Comparison of ENCODE assay signal across 1 cellular context in the genomic region with DNA sequence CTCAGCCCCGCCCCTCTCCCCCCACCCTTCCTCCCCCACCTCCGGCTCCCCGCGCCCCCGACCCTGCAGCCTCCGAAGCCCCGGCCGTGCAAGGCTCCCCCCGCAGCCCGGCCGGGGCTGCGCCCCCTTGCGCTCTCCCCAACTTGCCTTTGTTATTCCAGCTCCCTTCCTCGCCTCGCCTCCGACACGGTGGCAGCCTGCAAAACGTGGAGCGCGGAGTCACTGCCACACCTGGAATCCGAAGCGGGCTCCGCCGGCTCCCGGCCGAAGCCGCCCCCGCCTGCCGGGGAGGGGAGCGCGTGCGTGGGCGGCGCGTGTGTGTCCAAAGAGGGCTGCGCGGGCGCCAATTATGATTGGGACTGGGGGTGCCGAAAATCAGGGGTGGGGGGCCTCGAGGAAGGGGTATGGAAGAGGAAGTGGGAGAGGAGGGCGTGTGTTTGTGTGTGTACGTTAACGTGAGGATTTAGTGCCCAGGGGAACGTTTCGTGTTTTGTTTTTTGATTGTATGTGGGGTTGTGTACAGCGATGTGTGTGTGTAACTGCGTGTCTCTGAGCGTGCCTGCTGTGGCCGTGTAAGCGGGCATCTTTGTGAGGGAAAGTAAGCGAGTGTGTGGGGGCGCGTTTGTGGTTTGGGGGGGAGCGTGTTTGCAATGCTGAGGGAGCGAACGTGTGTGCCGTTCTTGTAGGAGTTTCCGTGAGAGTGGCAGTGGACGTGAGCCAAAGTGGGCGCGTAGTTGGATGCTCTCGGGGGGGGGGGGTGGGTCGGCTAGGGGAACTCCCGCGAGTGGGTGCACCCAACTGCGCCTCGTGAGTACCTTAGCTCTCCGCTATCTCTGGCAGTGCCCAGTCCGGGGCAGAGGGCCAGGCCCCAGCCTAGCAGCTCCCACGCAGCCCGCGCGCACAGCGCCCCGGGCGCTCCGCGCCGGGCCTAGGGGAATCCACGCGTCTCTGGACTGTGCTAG.
TF ChIP-seq lines count a peak whose summit lies in the region.

No MANE protein-coding gene starts in this region.

TF ChIP-seq in WTC11, 78 proteins besides CTCF, POLR2A, EP300 and RAD21 (continued from another document and continues in another):
- TF ChIP-seq, protein P1, sequence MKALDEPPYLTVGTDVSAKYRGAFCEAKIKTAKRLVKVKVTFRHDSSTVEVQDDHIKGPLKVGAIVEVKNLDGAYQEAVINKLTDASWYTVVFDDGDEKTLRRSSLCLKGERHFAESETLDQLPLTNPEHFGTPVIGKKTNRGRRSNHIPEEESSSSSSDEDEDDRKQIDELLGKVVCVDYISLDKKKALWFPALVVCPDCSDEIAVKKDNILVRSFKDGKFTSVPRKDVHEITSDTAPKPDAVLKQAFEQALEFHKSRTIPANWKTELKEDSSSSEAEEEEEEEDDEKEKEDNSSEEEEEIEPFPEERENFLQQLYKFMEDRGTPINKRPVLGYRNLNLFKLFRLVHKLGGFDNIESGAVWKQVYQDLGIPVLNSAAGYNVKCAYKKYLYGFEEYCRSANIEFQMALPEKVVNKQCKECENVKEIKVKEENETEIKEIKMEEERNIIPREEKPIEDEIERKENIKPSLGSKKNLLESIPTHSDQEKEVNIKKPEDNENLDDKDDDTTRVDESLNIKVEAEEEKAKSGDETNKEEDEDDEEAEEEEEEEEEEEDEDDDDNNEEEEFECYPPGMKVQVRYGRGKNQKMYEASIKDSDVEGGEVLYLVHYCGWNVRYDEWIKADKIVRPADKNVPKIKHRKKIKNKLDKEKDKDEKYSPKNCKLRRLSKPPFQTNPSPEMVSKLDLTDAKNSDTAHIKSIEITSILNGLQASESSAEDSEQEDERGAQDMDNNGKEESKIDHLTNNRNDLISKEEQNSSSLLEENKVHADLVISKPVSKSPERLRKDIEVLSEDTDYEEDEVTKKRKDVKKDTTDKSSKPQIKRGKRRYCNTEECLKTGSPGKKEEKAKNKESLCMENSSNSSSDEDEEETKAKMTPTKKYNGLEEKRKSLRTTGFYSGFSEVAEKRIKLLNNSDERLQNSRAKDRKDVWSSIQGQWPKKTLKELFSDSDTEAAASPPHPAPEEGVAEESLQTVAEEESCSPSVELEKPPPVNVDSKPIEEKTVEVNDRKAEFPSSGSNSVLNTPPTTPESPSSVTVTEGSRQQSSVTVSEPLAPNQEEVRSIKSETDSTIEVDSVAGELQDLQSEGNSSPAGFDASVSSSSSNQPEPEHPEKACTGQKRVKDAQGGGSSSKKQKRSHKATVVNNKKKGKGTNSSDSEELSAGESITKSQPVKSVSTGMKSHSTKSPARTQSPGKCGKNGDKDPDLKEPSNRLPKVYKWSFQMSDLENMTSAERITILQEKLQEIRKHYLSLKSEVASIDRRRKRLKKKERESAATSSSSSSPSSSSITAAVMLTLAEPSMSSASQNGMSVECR (CRISPR knock-in tag; IDR thresholded peaks at IDR 0.05; ENCODE audit: borderline replicate concordance): peak; percentile 43; the same call in 1 of the 2 replicates
- peak; percentile 56; the same call in 1 of the 2 replicates for TF ChIP-seq ETV6 (CRISPR knock-in tag; IDR thresholded peaks at IDR 0.05)
- TF ChIP-seq MXD4 (CRISPR knock-in tag; IDR thresholded peaks at IDR 0.05; ENCODE audit: borderline replicate concordance): no peak
- no peak for TF ChIP-seq NR2C2 (CRISPR knock-in tag; IDR thresholded peaks at IDR 0.05)
- peak; percentile 48; the same call in 1 of the 2 replicates for TF ChIP-seq FOXP1 (CRISPR knock-in tag; IDR thresholded peaks at IDR 0.05; ENCODE audit: borderline replicate concordance)
- TF ChIP-seq, protein P2, sequence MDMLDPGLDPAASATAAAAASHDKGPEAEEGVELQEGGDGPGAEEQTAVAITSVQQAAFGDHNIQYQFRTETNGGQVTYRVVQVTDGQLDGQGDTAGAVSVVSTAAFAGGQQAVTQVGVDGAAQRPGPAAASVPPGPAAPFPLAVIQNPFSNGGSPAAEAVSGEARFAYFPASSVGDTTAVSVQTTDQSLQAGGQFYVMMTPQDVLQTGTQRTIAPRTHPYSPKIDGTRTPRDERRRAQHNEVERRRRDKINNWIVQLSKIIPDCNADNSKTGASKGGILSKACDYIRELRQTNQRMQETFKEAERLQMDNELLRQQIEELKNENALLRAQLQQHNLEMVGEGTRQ (CRISPR knock-in tag; IDR thresholded peaks at IDR 0.05): no peak
- TF ChIP-seq TEAD4 (CRISPR knock-in tag; IDR thresholded peaks at IDR 0.05): no peak; the same call in 1 of the 2 replicates
- TF ChIP-seq HMGA2 (CRISPR knock-in tag; IDR thresholded peaks at IDR 0.05): no peak
- TF ChIP-seq, protein P3, sequence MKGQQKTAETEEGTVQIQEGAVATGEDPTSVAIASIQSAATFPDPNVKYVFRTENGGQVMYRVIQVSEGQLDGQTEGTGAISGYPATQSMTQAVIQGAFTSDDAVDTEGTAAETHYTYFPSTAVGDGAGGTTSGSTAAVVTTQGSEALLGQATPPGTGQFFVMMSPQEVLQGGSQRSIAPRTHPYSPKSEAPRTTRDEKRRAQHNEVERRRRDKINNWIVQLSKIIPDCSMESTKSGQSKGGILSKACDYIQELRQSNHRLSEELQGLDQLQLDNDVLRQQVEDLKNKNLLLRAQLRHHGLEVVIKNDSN (CRISPR knock-in tag; IDR thresholded peaks at IDR 0.05): no peak
- TF ChIP-seq, protein P4, sequence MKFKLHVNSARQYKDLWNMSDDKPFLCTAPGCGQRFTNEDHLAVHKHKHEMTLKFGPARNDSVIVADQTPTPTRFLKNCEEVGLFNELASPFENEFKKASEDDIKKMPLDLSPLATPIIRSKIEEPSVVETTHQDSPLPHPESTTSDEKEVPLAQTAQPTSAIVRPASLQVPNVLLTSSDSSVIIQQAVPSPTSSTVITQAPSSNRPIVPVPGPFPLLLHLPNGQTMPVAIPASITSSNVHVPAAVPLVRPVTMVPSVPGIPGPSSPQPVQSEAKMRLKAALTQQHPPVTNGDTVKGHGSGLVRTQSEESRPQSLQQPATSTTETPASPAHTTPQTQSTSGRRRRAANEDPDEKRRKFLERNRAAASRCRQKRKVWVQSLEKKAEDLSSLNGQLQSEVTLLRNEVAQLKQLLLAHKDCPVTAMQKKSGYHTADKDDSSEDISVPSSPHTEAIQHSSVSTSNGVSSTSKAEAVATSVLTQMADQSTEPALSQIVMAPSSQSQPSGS (CRISPR knock-in tag; IDR thresholded peaks at IDR 0.05; ENCODE audit: borderline replicate concordance, low read depth): no peak
- no peak for TF ChIP-seq ZNF671 (CRISPR knock-in tag; IDR thresholded peaks at IDR 0.05)
- TF ChIP-seq, protein P5, sequence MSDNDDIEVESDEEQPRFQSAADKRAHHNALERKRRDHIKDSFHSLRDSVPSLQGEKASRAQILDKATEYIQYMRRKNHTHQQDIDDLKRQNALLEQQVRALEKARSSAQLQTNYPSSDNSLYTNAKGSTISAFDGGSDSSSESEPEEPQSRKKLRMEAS (CRISPR knock-in tag; IDR thresholded peaks at IDR 0.05): peak; percentile 21; the same call in 1 of the 2 replicates
- 0 out of 2 replicates have a peak, but pooled peaks have one; percentile 43 for TF ChIP-seq ZNF232 (CRISPR knock-in tag; IDR thresholded peaks at IDR 0.05)
- TF ChIP-seq, protein P6, sequence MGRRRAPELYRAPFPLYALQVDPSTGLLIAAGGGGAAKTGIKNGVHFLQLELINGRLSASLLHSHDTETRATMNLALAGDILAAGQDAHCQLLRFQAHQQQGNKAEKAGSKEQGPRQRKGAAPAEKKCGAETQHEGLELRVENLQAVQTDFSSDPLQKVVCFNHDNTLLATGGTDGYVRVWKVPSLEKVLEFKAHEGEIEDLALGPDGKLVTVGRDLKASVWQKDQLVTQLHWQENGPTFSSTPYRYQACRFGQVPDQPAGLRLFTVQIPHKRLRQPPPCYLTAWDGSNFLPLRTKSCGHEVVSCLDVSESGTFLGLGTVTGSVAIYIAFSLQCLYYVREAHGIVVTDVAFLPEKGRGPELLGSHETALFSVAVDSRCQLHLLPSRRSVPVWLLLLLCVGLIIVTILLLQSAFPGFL (CRISPR knock-in tag; IDR thresholded peaks at IDR 0.05; ENCODE audit: borderline replicate concordance): no peak
- TF ChIP-seq, protein P7, sequence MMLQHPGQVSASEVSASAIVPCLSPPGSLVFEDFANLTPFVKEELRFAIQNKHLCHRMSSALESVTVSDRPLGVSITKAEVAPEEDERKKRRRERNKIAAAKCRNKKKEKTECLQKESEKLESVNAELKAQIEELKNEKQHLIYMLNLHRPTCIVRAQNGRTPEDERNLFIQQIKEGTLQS (CRISPR knock-in tag; conservative IDR thresholded peaks at IDR 0.05): no peak
- TF ChIP-seq ZNF121 (CRISPR knock-in tag; IDR thresholded peaks at IDR 0.05): no peak
- TF ChIP-seq, protein P8, sequence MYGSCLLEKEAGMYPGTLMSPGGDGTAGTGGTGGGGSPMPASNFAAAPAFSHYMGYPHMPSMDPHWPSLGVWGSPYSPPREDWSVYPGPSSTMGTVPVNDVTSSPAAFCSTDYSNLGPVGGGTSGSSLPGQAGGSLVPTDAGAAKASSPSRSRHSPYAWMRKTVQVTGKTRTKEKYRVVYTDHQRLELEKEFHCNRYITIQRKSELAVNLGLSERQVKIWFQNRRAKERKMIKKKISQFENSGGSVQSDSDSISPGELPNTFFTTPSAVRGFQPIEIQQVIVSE (CRISPR knock-in tag; IDR thresholded peaks at IDR 0.05; ENCODE audit: borderline replicate concordance): no peak
- TF ChIP-seq EMX1 (CRISPR knock-in tag; IDR thresholded peaks at IDR 0.05): no peak
- TF ChIP-seq TEAD1 (CRISPR knock-in tag; IDR thresholded peaks at IDR 0.05): peak; percentile 67; the same call in 1 of the 2 replicates
- TF ChIP-seq, protein P9, sequence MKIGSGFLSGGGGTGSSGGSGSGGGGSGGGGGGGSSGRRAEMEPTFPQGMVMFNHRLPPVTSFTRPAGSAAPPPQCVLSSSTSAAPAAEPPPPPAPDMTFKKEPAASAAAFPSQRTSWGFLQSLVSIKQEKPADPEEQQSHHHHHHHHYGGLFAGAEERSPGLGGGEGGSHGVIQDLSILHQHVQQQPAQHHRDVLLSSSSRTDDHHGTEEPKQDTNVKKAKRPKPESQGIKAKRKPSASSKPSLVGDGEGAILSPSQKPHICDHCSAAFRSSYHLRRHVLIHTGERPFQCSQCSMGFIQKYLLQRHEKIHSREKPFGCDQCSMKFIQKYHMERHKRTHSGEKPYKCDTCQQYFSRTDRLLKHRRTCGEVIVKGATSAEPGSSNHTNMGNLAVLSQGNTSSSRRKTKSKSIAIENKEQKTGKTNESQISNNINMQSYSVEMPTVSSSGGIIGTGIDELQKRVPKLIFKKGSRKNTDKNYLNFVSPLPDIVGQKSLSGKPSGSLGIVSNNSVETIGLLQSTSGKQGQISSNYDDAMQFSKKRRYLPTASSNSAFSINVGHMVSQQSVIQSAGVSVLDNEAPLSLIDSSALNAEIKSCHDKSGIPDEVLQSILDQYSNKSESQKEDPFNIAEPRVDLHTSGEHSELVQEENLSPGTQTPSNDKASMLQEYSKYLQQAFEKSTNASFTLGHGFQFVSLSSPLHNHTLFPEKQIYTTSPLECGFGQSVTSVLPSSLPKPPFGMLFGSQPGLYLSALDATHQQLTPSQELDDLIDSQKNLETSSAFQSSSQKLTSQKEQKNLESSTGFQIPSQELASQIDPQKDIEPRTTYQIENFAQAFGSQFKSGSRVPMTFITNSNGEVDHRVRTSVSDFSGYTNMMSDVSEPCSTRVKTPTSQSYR (CRISPR knock-in tag; IDR thresholded peaks at IDR 0.05): no peak
- TF ChIP-seq, protein P10, sequence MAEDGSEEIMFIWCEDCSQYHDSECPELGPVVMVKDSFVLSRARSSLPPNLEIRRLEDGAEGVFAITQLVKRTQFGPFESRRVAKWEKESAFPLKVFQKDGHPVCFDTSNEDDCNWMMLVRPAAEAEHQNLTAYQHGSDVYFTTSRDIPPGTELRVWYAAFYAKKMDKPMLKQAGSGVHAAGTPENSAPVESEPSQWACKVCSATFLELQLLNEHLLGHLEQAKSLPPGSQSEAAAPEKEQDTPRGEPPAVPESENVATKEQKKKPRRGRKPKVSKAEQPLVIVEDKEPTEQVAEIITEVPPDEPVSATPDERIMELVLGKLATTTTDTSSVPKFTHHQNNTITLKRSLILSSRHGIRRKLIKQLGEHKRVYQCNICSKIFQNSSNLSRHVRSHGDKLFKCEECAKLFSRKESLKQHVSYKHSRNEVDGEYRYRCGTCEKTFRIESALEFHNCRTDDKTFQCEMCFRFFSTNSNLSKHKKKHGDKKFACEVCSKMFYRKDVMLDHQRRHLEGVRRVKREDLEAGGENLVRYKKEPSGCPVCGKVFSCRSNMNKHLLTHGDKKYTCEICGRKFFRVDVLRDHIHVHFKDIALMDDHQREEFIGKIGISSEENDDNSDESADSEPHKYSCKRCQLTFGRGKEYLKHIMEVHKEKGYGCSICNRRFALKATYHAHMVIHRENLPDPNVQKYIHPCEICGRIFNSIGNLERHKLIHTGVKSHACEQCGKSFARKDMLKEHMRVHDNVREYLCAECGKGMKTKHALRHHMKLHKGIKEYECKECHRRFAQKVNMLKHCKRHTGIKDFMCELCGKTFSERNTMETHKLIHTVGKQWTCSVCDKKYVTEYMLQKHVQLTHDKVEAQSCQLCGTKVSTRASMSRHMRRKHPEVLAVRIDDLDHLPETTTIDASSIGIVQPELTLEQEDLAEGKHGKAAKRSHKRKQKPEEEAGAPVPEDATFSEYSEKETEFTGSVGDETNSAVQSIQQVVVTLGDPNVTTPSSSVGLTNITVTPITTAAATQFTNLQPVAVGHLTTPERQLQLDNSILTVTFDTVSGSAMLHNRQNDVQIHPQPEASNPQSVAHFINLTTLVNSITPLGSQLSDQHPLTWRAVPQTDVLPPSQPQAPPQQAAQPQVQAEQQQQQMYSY (CRISPR knock-in tag; IDR thresholded peaks at IDR 0.05): peak; percentile 99
- TF ChIP-seq, protein P11, sequence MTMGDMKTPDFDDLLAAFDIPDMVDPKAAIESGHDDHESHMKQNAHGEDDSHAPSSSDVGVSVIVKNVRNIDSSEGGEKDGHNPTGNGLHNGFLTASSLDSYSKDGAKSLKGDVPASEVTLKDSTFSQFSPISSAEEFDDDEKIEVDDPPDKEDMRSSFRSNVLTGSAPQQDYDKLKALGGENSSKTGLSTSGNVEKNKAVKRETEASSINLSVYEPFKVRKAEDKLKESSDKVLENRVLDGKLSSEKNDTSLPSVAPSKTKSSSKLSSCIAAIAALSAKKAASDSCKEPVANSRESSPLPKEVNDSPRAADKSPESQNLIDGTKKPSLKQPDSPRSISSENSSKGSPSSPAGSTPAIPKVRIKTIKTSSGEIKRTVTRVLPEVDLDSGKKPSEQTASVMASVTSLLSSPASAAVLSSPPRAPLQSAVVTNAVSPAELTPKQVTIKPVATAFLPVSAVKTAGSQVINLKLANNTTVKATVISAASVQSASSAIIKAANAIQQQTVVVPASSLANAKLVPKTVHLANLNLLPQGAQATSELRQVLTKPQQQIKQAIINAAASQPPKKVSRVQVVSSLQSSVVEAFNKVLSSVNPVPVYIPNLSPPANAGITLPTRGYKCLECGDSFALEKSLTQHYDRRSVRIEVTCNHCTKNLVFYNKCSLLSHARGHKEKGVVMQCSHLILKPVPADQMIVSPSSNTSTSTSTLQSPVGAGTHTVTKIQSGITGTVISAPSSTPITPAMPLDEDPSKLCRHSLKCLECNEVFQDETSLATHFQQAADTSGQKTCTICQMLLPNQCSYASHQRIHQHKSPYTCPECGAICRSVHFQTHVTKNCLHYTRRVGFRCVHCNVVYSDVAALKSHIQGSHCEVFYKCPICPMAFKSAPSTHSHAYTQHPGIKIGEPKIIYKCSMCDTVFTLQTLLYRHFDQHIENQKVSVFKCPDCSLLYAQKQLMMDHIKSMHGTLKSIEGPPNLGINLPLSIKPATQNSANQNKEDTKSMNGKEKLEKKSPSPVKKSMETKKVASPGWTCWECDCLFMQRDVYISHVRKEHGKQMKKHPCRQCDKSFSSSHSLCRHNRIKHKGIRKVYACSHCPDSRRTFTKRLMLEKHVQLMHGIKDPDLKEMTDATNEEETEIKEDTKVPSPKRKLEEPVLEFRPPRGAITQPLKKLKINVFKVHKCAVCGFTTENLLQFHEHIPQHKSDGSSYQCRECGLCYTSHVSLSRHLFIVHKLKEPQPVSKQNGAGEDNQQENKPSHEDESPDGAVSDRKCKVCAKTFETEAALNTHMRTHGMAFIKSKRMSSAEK (CRISPR knock-in tag; IDR thresholded peaks at IDR 0.05; ENCODE audit: borderline replicate concordance): no peak
- TF ChIP-seq RORB (CRISPR knock-in tag; IDR thresholded peaks at IDR 0.05): no peak
- TF ChIP-seq ZNF138 (CRISPR knock-in tag; conservative IDR thresholded peaks at IDR 0.05): no peak
